In genomic region chr20:57158474-57158873, GRCh38 we compare ENCODE assay signal across 16 cellular contexts.
DNase-seq lines count a peak whose midpoint lies in the region; ATAC-seq and TF ChIP-seq lines count a peak whose summit lies in the region.
"Had no signal": no experiment of that assay in that cellular context is flagged by ENCODE, and none has a peak within 500 bp of the region (broad histone marks: within the 10 kb centered on the region; RNA-seq: fewer than 3 reads in every experiment).

No MANE protein-coding gene starts in this region.

- peak overlapping the region; percentile 2; the same call in 1 of the 2 replicates for H2AFZ ChIP-seq in GM23338

- peaks cover 15% of the 10 kb centered on the region for H3K4me1 Mint-ChIP-seq in GM23338
- H3K4me1 Mint-ChIP-seq: CD14-positive monocyte had no signal

- H3K9me2 ChIP-seq in GM23338 (ENCODE audit: insufficient read depth), result no peaks in the 10 kb centered on the region

- no peak for TF ChIP-seq POLR2A in spleen (IDR thresholded peaks at IDR 0.05)

- no peak for TF ChIP-seq CTCF in cardiac muscle cell (IDR thresholded peaks at IDR 0.05; ENCODE audit: low read depth, low read length)
- TF ChIP-seq CTCF in GM23338 (conservative IDR thresholded peaks at IDR 0.05; ENCODE audit: low read depth in 2 of 2), result no peak
- TF ChIP-seq CTCF in RWPE2 (IDR thresholded peaks at IDR 0.05; ENCODE audit: poor library complexity, severe bottlenecking), result no peak
- TF ChIP-seq CTCF in spleen (IDR thresholded peaks at IDR 0.05 in 8 of 11, conservative IDR thresholded peaks at IDR 0.05 in 3 of 11), result no peak

- ATAC-seq in GM23338 (no peak), RWPE2 (ENCODE audit: low read depth) (no peak)
- ATAC-seq: CD8-positive, alpha-beta T cell; HCT116 had no signal

- no peaks in the 10 kb centered on the region for H4K20me1 ChIP-seq in GM23338 (replicated peaks; ENCODE audit: insufficient read depth)

- peaks cover 11% of the 10 kb centered on the region for H3K27me3 Mint-ChIP-seq in GM23338 (ENCODE audit: insufficient read depth, low read depth, poor library complexity)

- H3K27ac ChIP-seq in cardiac muscle cell (peak overlapping the region; percentile 98), GM23338 (ENCODE audit: low read depth) (no peak overlapping the region), RWPE2 (ENCODE audit: poor library complexity, severe bottlenecking) (no peak overlapping the region), spleen (no peak overlapping the region)
- H3K27ac ChIP-seq: 22Rv1, HL-60 had no signal

- intact Hi-C loops in cardiac septum (cut with DNase I) (loop anchor here (10.0 kb wide), 1 partner anchor 286 kb away; no protein-coding TSS in a partner anchor), spleen (cut with DNase I; ENCODE audit: low total_unique reads) (no loop called here)

- no peak overlapping the region for H3K27ac Mint-ChIP-seq in GM23338
- H3K27ac Mint-ChIP-seq: CD14-positive monocyte; CD8-positive, alpha-beta T cell had no signal

- H3K4me3 ChIP-seq in cardiac muscle cell, result no peak overlapping the region
- no peak overlapping the region for H3K4me3 ChIP-seq in GM23338
- no peak overlapping the region for H3K4me3 ChIP-seq in RWPE2 (ENCODE audit: severe bottlenecking)
- no peak overlapping the region for H3K4me3 ChIP-seq in spleen

- H3K4me3 Mint-ChIP-seq in GM23338, result no peak overlapping the region
- H3K4me3 Mint-ChIP-seq: CD8-positive, alpha-beta T cell had no signal

- no peaks in the 10 kb centered on the region for H3K9me3 Mint-ChIP-seq in GM23338
- H3K9me3 Mint-ChIP-seq: CD8-positive, alpha-beta T cell had no signal

- no peaks in the 10 kb centered on the region for H3K79me2 ChIP-seq in GM23338 (replicated peaks; ENCODE audit: insufficient read depth)

- H3K4me1 ChIP-seq in cardiac muscle cell (ENCODE audit: low read depth) (peaks cover 65% of the 10 kb centered on the region), GM23338 (ENCODE audit: insufficient read depth) (peaks cover 4% of the 10 kb centered on the region; the same call in 1 of the 2 replicates), RWPE2 (ENCODE audit: insufficient read depth, poor library complexity, severe bottlenecking) (no peaks in the 10 kb centered on the region), spleen (peaks cover 0 to 13% (median 2%) of the 10 kb centered on the region in 6 donors)

- H3K36me3 Mint-ChIP-seq in GM23338 (ENCODE audit: low read depth), result no peaks in the 10 kb centered on the region; the same call in 2 of the 3 replicates
- H3K36me3 Mint-ChIP-seq: CD14-positive monocyte; CD8-positive, alpha-beta T cell had no signal

- no peak overlapping the region for H3K4me2 ChIP-seq in GM23338

- WGBS in spleen, 5 donors, result 59 to 74% (median 68%) methylated on average over 6 to 7 of the region's 7 CpGs

- H3K9me3 ChIP-seq in cardiac muscle cell (ENCODE audit: low read depth), result no peaks in the 10 kb centered on the region
- H3K9me3 ChIP-seq in RWPE2 (ENCODE audit: severe bottlenecking), result no peaks in the 10 kb centered on the region
- no peaks in the 10 kb centered on the region for H3K9me3 ChIP-seq in spleen

- DNase-seq in cardiac muscle cell (ENCODE audit: low read depth in 1 of 2, low spot score in 1 of 2) (no peak), cardiac septum (ENCODE audit: low spot score) (no peak), GM23338 (ENCODE audit: low spot score) (no peak), RWPE2 (ENCODE audit: low spot score) (peak; percentile 71), spleen (peak; percentile 20)
- no peak for DNase-seq in activated CD8-positive, alpha-beta memory T cell treated with anti-CD3 and anti-CD28 coated beads, Interleukin-2, amount 50 U/mL, for 4 hours
- no peak for DNase-seq in activated CD4-positive, alpha-beta T cell treated with anti-CD3 and anti-CD28 coated beads, Interleukin-2, amount 50 U/mL, for 48 hours
- DNase-seq: CD8-positive, alpha-beta T cell; COR-L47; DMS153; DMS79 treated with DMSO at 0.1 percent for 48 hours; EL had no signal

- H3K36me3 ChIP-seq in cardiac muscle cell (no peaks in the 10 kb centered on the region), GM23338 (ENCODE audit: insufficient read depth) (no peaks in the 10 kb centered on the region), RWPE2 (ENCODE audit: low read depth) (no peaks in the 10 kb centered on the region), spleen (no peaks in the 10 kb centered on the region)

- H3F3A ChIP-seq in GM23338 (replicated peaks; ENCODE audit: low read depth), result no peaks in the 10 kb centered on the region

- H3K27me3 ChIP-seq in cardiac muscle cell (no peaks in the 10 kb centered on the region), GM23338 (ENCODE audit: insufficient read depth) (no peaks in the 10 kb centered on the region), RWPE2 (ENCODE audit: insufficient read depth, poor library complexity, severe bottlenecking) (peaks cover 23% of the 10 kb centered on the region), spleen (replicated peaks in 1 of 7) (no peaks in the 10 kb centered on the region)

TF ChIP-seq in GM23338, 12 proteins besides CTCF, POLR2A, EP300 and RAD21 (continues in another document):
- no peak for TF ChIP-seq EZH2 (IDR thresholded peaks at IDR 0.05; ENCODE audit: low read depth, unreplicated experiment)
- TF ChIP-seq REST (IDR thresholded peaks at IDR 0.05; ENCODE audit: unreplicated experiment), result no peak
- no peak for TF ChIP-seq CREB1 (CRISPR knock-in tag; IDR thresholded peaks at IDR 0.05; ENCODE audit: low read depth)
- no peak for TF ChIP-seq ETS1 (IDR thresholded peaks at IDR 0.05)
- no peak for TF ChIP-seq STAT1 (IDR thresholded peaks at IDR 0.05; ENCODE audit: unreplicated experiment)
- TF ChIP-seq NANOG (IDR thresholded peaks at IDR 0.05; ENCODE audit: borderline replicate concordance), result no peak
- TF ChIP-seq POLR2AphosphoS5 (IDR thresholded peaks at IDR 0.05; ENCODE audit: low read depth), result no peak
- no peak for TF ChIP-seq EZH2phosphoT487 (IDR thresholded peaks at IDR 0.05; ENCODE audit: unreplicated experiment)

Comparison
In these comparisons a context has a peak if more than half of its experiments do, and no peak if none do; other contexts are left out.
1. DNase-seq: peak in RWPE2 (single experiment) and spleen (single experiment); none in cardiac muscle cell (0 of 2), cardiac septum (single experiment), GM23338 (single experiment), activated CD8-positive, alpha-beta memory T cell treated with anti-CD3 and anti-CD28 coated beads, Interleukin-2, amount 50 U/mL, for 4 hours (single experiment) and activated CD4-positive, alpha-beta T cell treated with anti-CD3 and anti-CD28 coated beads, Interleukin-2, amount 50 U/mL, for 48 hours (0 of 2).